12 cellular contexts compared by ENCODE assay signal in the genomic region with DNA sequence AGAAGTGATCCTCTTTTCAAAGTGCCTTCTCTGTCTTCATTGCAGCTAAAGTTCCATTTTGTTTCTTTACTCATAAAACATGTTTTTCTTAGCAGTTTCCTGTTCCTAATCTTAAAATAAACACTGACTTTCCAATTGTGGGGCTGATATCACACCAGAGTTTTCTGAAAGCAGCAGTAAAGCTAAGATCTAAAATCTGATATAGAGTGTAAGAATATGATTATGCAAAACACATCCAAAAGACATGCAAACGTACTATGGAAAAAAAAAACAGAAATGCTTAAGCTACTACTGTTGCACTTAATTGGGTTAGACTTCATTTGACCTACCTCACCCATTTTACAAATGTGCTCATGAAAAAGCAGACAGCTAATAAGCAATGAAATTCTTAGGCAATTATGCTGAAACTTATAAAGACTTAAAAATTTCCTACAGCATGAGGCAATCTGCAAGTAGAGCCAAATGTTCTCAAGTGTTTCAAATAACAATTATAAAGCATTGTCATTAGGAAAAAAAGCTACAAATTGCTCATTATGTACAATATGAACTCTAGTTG. TPM values are rescaled to one million over a fixed set of nuclear protein-coding genes. Genes with fewer than 3 reads are reported as not detected.
DNase-seq lines count a peak whose midpoint lies in the region; ATAC-seq and TF ChIP-seq lines count a peak whose summit lies in the region.
"Had no signal": no experiment of that assay in that cellular context is flagged by ENCODE, and none has a peak within 500 bp of the region (broad histone marks: within the 10 kb centered on the region; RNA-seq: fewer than 3 reads in every experiment).

No MANE protein-coding gene starts in this region.

- intact Hi-C loops in activated T-helper 1 cell treated with anti-CD3 and anti-CD28 coated beads, Interleukin-12 subunit alpha, Interleukin-12 subunit beta, Interleukin-2, Interleukin-4 antibody, amounts not matched to agents 30 ng/mL and 10 ng/mL and 1 ng/mL, durations not matched to agents 14 hours and 24 hours and 36 hours (cut with micrococcal nuclease): loop anchor here (1.0 to 5.0 kb wide), 4 partner anchors 8 to 579 kb away; no protein-coding TSS in a partner anchor

- H3K4me1 Mint-ChIP-seq in activated T-helper 1 cell treated with anti-CD3 and anti-CD28 coated beads, Interleukin-12 subunit alpha, Interleukin-12 subunit beta, Interleukin-2, Interleukin-4 antibody, amounts not matched to agents 30 ng/mL and 10 ng/mL and 1 ng/mL, durations not matched to agents 14 hours and 24 hours and 36 hours (ENCODE audit: low read depth): peaks cover 95% of the 10 kb centered on the region

- peak overlapping the region; percentile 96 for H3K27ac Mint-ChIP-seq in activated T-helper 1 cell treated with anti-CD3 and anti-CD28 coated beads, Interleukin-12 subunit alpha, Interleukin-12 subunit beta, Interleukin-2, Interleukin-4 antibody, amounts not matched to agents 30 ng/mL and 10 ng/mL and 1 ng/mL, durations not matched to agents 14 hours and 24 hours and 36 hours
- H3K27ac Mint-ChIP-seq: nephron progenitor cell had no signal

- H3K27me3 Mint-ChIP-seq in activated T-helper 1 cell treated with anti-CD3 and anti-CD28 coated beads, Interleukin-12 subunit alpha, Interleukin-12 subunit beta, Interleukin-2, Interleukin-4 antibody, amounts not matched to agents 30 ng/mL and 10 ng/mL and 1 ng/mL, durations not matched to agents 14 hours and 24 hours and 36 hours (ENCODE audit: insufficient read depth): no peaks in the 10 kb centered on the region

- DNase-seq in AG09319 (ENCODE audit: extremely low read depth, low read depth): peak; percentile 8
- DNase-seq in GM04504 (ENCODE audit: low read depth): peak; percentile 11
- no peak for DNase-seq in activated T-helper 1 cell treated with anti-CD3 and anti-CD28 coated beads, Interleukin-12 subunit alpha, Interleukin-12 subunit beta, Interleukin-2, Interleukin-4 antibody, amounts not matched to agents 30 ng/mL and 10 ng/mL and 1 ng/mL, durations not matched to agents 14 hours and 24 hours and 36 hours (ENCODE audit: low spot score)
- peak; percentile 12 for DNase-seq in left kidney (ENCODE audit: low read depth, low spot score)
- DNase-seq in 8988T: no peak
- DNase-seq: activated CD8-positive, alpha-beta memory T cell treated with anti-CD3 and anti-CD28 coated beads for 24 hours; brain microvascular endothelial cell; GM23248; nephron progenitor cell had no signal

- H3K9me3 Mint-ChIP-seq in activated T-helper 1 cell treated with anti-CD3 and anti-CD28 coated beads, Interleukin-12 subunit alpha, Interleukin-12 subunit beta, Interleukin-2, Interleukin-4 antibody, amounts not matched to agents 30 ng/mL and 10 ng/mL and 1 ng/mL, durations not matched to agents 14 hours and 24 hours and 36 hours: no peaks in the 10 kb centered on the region
- H3K9me3 Mint-ChIP-seq: nephron progenitor cell had no signal

- peak overlapping the region; percentile 84 for H3K4me3 Mint-ChIP-seq in activated T-helper 1 cell treated with anti-CD3 and anti-CD28 coated beads, Interleukin-12 subunit alpha, Interleukin-12 subunit beta, Interleukin-2, Interleukin-4 antibody, amounts not matched to agents 30 ng/mL and 10 ng/mL and 1 ng/mL, durations not matched to agents 14 hours and 24 hours and 36 hours
- H3K4me3 Mint-ChIP-seq: nephron progenitor cell had no signal

- no peak for ATAC-seq in HG02759 (IDR thresholded peaks at IDR 0.05; ENCODE audit: unreplicated experiment)
- ATAC-seq in HG03097 (IDR thresholded peaks at IDR 0.05; ENCODE audit: low FRiP score, unreplicated experiment): no peak
- ATAC-seq in HG03469 (IDR thresholded peaks at IDR 0.05; ENCODE audit: unreplicated experiment): no peak

- no peak for TF ChIP-seq CTCF in AG09319 (IDR thresholded peaks at IDR 0.05; ENCODE audit: low read depth, low read length)

- peaks cover 91% of the 10 kb centered on the region for H3K36me3 Mint-ChIP-seq in activated T-helper 1 cell treated with anti-CD3 and anti-CD28 coated beads, Interleukin-12 subunit alpha, Interleukin-12 subunit beta, Interleukin-2, Interleukin-4 antibody, amounts not matched to agents 30 ng/mL and 10 ng/mL and 1 ng/mL, durations not matched to agents 14 hours and 24 hours and 36 hours (ENCODE audit: low read depth)

RNA-seq across cellular contexts. Expression of gene CYTIP, which starts 10.5 kb away (rescaled TPM):
- total RNA-seq in activated T-helper 1 cell treated with anti-CD3 and anti-CD28 coated beads, Interleukin-12 subunit alpha, Interleukin-12 subunit beta, Interleukin-2, Interleukin-4 antibody, amounts not matched to agents 30 ng/mL and 10 ng/mL and 1 ng/mL, durations not matched to agents 14 hours and 24 hours and 36 hours: 296 and 302 TPM in 2 replicates
- total RNA-seq: GM23248 had no signal

Comparison
In these comparisons a context has a peak if more than half of its experiments do, and no peak if none do; other contexts are left out.
1. DNase-seq: peak in AG09319 (single experiment), GM04504 (single experiment) and left kidney (single experiment); none in activated T-helper 1 cell treated with anti-CD3 and anti-CD28 coated beads, Interleukin-12 subunit alpha, Interleukin-12 subunit beta, Interleukin-2, Interleukin-4 antibody, amounts not matched to agents 30 ng/mL and 10 ng/mL and 1 ng/mL, durations not matched to agents 14 hours and 24 hours and 36 hours (single experiment) and 8988T (single experiment).